ENCODE assay signal across 19 cellular contexts in the genomic region with DNA sequence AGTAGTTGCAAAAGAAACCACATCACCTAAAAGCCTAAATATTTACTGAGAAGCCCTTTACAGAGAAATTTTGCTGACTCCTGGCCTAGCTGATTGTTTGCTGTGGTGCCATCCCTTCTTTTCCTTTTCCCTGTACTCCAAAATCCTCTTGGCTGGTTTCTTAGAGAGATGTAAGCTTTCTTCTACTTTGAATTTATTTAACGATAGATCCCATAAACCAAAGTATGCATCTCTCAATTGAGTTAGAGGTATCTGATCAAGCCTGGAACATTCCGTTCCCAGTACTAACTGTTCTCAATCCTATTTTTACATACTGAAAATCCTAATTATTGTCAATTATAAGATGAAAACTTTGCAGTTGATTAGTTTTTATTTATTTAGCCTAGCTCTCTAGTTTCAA. TPM values are rescaled to one million over a fixed set of nuclear protein-coding genes. Genes with fewer than 3 reads are reported as not detected.
DNase-seq lines count a peak whose midpoint lies in the region; ATAC-seq and TF ChIP-seq lines count a peak whose summit lies in the region.
"Had no signal": no experiment of that assay in that cellular context is flagged by ENCODE, and none has a peak within 500 bp of the region (broad histone marks: within the 10 kb centered on the region; RNA-seq: fewer than 3 reads in every experiment).

No MANE protein-coding gene starts in this region.

- no peaks in the 10 kb centered on the region for H3K36me3 ChIP-seq in vagina
- H3K36me3 ChIP-seq: ovary had no signal

- no peaks in the 10 kb centered on the region for H3K27me3 ChIP-seq in vagina
- H3K27me3 ChIP-seq: heart left ventricle, MG63, ovary, sigmoid colon, tibial nerve had no signal

- peaks cover 20% of the 10 kb centered on the region for H3K4me1 Mint-ChIP-seq in activated T-cell treated with anti-CD3 and anti-CD28 coated beads, Interleukin-2, amount 50 U/mL, for 72 hours (ENCODE audit: low read depth)
- H3K4me1 Mint-ChIP-seq in nephron progenitor cell: peaks cover 21% of the 10 kb centered on the region

- TF ChIP-seq POLR2A in vagina (IDR thresholded peaks at IDR 0.05): no peak

- H3K4me3 ChIP-seq in choroid plexus epithelial cell (ENCODE audit: low read depth, low read length): no peak overlapping the region
- no peak overlapping the region for H3K4me3 ChIP-seq in vagina
- H3K4me3 ChIP-seq: heart left ventricle, lung, MG63, ovary, sigmoid colon, tibial nerve had no signal

- H3K9me3 ChIP-seq in vagina: no peaks in the 10 kb centered on the region
- H3K9me3 ChIP-seq: heart left ventricle, MG63, ovary, sigmoid colon, tibial nerve had no signal

- no peak overlapping the region for H3K4me3 Mint-ChIP-seq in activated T-cell treated with anti-CD3 and anti-CD28 coated beads, Interleukin-2, amount 50 U/mL, for 72 hours
- H3K4me3 Mint-ChIP-seq in nephron progenitor cell: no peak overlapping the region

- H3K9me3 Mint-ChIP-seq in activated T-cell treated with anti-CD3 and anti-CD28 coated beads, Interleukin-2, amount 50 U/mL, for 72 hours: no peaks in the 10 kb centered on the region
- no peaks in the 10 kb centered on the region for H3K9me3 Mint-ChIP-seq in nephron progenitor cell

- H3K27me3 Mint-ChIP-seq in activated T-cell treated with anti-CD3 and anti-CD28 coated beads, Interleukin-2, amount 50 U/mL, for 72 hours (ENCODE audit: low read depth): no peaks in the 10 kb centered on the region
- no peaks in the 10 kb centered on the region for H3K27me3 Mint-ChIP-seq in nephron progenitor cell (ENCODE audit: low read depth, poor library complexity)

- intact Hi-C loops in vagina (cut with DNase I): no loop called here

- ATAC-seq in activated T-cell treated with anti-CD3 and anti-CD28 coated beads, Interleukin-2, amount 50 U/mL, for 72 hours (replicated peaks in 1 of 2): no peak
- no peak for ATAC-seq in HG03159 (IDR thresholded peaks at IDR 0.05; ENCODE audit: unreplicated experiment)
- ATAC-seq: heart left ventricle had no signal

- TF ChIP-seq CTCF in choroid plexus epithelial cell (conservative IDR thresholded peaks at IDR 0.05; ENCODE audit: low read depth, low read length) (no peak), nephron progenitor cell (IDR thresholded peaks at IDR 0.05) (no peak), vagina (IDR thresholded peaks at IDR 0.05) (no peak)

- DNase-seq in activated T-cell treated with anti-CD3 and anti-CD28 coated beads, Interleukin-2, amount 50 U/mL, for 72 hours: no peak
- no peak for DNase-seq in activated T-cell treated with anti-CD3 and anti-CD28 coated beads, Interleukin-2, amount 50 U/mL, for 48 hours
- DNase-seq in choroid plexus epithelial cell (ENCODE audit: low read depth) (peak; percentile 35), nephron progenitor cell (no peak), vagina (ENCODE audit: extremely low spot score in 2 of 2) (no peak), kidney glomerular epithelial cell (lab: John Stamatoyannopoulos, UW) (no peak)
- DNase-seq in activated CD4-positive, alpha-beta T cell treated with anti-CD3 and anti-CD28 coated beads for 48 hours: no peak
- DNase-seq: activated CD4-positive, alpha-beta T cell treated with anti-CD3 and anti-CD28 coated beads, Interleukin-2, amount 50 U/mL, for 1 hour; activated CD8-positive, alpha-beta memory T cell treated with anti-CD3 and anti-CD28 coated beads, Interleukin-2, amount 50 U/mL, for 48 hours; activated gamma-delta T cell treated with Interleukin-2 at 50 U/mL for 16 hours; effector CD4-positive, alpha-beta T cell; heart left ventricle; MG63; ovary; sigmoid colon; stimulated activated naive CD4-positive, alpha-beta T cell treated with Interleukin-2 at 50 U/mL for 16 hours had no signal

- peak overlapping the region; percentile 3 for H3K27ac ChIP-seq in vagina
- H3K27ac ChIP-seq: heart left ventricle, ovary, sigmoid colon, tibial nerve had no signal

- H3K36me3 Mint-ChIP-seq in activated T-cell treated with anti-CD3 and anti-CD28 coated beads, Interleukin-2, amount 50 U/mL, for 72 hours (ENCODE audit: insufficient read depth in 2 of 2): peaks cover 0 to 2% of the 10 kb centered on the region in 2 donors
- H3K36me3 Mint-ChIP-seq in nephron progenitor cell (ENCODE audit: low read depth): peaks cover 16% of the 10 kb centered on the region

- H3K4me1 ChIP-seq in vagina: peaks cover 23% of the 10 kb centered on the region

- H3K27ac Mint-ChIP-seq in activated T-cell treated with anti-CD3 and anti-CD28 coated beads, Interleukin-2, amount 50 U/mL, for 72 hours: peak overlapping the region; percentile 49
- H3K27ac Mint-ChIP-seq in nephron progenitor cell: peak overlapping the region; percentile 43

RNA-seq across cellular contexts. Expression of a gene that starts 6.3 kb away (rescaled TPM):
- total RNA-seq in activated T-cell treated with anti-CD3 and anti-CD28 coated beads, Interleukin-2, amount 50 U/mL, for 72 hours: 10 to 100 TPM; 10.9 to 11.0 TPM
- total RNA-seq in vagina: 13.5 TPM

RNA-seq across cellular contexts. Expression of a gene that starts 6.6 kb away (rescaled TPM):
- 10 to 100 TPM; 16.3 to 25.5 TPM for total RNA-seq in activated T-cell treated with anti-CD3 and anti-CD28 coated beads, Interleukin-2, amount 50 U/mL, for 72 hours
- 12.0 TPM for total RNA-seq in vagina
